1 cellular context compared by ENCODE assay signal in genomic region chr17:2822358-2822757, GRCh38.
A peak's percentile ranks its signal among the peaks of the same experiment; 100 is the strongest.
TF ChIP-seq lines count a peak whose summit lies in the region.

No MANE protein-coding gene starts in this region.

TF ChIP-seq in HEK293, 187 proteins besides CTCF, POLR2A, EP300 and RAD21 (continued from another document):
- TF ChIP-seq, protein P1, sequence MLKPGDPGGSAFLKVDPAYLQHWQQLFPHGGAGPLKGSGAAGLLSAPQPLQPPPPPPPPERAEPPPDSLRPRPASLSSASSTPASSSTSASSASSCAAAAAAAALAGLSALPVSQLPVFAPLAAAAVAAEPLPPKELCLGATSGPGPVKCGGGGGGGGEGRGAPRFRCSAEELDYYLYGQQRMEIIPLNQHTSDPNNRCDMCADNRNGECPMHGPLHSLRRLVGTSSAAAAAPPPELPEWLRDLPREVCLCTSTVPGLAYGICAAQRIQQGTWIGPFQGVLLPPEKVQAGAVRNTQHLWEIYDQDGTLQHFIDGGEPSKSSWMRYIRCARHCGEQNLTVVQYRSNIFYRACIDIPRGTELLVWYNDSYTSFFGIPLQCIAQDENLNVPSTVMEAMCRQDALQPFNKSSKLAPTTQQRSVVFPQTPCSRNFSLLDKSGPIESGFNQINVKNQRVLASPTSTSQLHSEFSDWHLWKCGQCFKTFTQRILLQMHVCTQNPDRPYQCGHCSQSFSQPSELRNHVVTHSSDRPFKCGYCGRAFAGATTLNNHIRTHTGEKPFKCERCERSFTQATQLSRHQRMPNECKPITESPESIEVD (tag by site-specific recombination; IDR thresholded peaks at IDR 0.05): no peak
- peak; percentile 67 for TF ChIP-seq ZNF362 (tag by site-specific recombination; IDR thresholded peaks at IDR 0.05)
- TF ChIP-seq, protein P2, sequence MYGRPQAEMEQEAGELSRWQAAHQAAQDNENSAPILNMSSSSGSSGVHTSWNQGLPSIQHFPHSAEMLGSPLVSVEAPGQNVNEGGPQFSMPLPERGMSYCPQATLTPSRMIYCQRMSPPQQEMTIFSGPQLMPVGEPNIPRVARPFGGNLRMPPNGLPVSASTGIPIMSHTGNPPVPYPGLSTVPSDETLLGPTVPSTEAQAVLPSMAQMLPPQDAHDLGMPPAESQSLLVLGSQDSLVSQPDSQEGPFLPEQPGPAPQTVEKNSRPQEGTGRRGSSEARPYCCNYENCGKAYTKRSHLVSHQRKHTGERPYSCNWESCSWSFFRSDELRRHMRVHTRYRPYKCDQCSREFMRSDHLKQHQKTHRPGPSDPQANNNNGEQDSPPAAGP (tag by site-specific recombination; IDR thresholded peaks at IDR 0.05): no peak
TF ChIP-seq in HEK293: peak in this region for 4.
